In genomic region chr3:149612456-149612855, GRCh38 we compare ENCODE assay signal across 14 cellular contexts. TPM values are rescaled to one million over a fixed set of nuclear protein-coding genes. Genes with fewer than 3 reads are reported as not detected.
DNase-seq lines count a peak whose midpoint lies in the region; ATAC-seq, FAIRE-seq and TF ChIP-seq lines count a peak whose summit lies in the region.
"Had no signal": no experiment of that assay in that cellular context is flagged by ENCODE, and none has a peak within 500 bp of the region (broad histone marks: within the 10 kb centered on the region; RNA-seq: fewer than 3 reads in every experiment).

No MANE protein-coding gene starts in this region.

- H3K27ac ChIP-seq in heart right ventricle (peak overlapping the region in 6 of 10 donors; percentile 6 to 67 (median 30)), endothelial cell of umbilical vein (ENCODE audit: insufficient read depth, low read depth, low read length) (peak overlapping the region; percentile 83)
- H3K27ac ChIP-seq: 22Rv1; BLaER1 treated with 17β-estradiol and CSF1 and Interleukin-3, amounts not matched to agents 10 nM and 100 nM had no signal

- H3K4me3 ChIP-seq in heart right ventricle (no peak overlapping the region), endothelial cell of umbilical vein (replicated peaks in 1 of 3; ENCODE audit: insufficient read depth in 1 of 3, low read depth in 1 of 3, low read length in 3 of 3) (no peak overlapping the region)
- H3K4me3 ChIP-seq: BLaER1 treated with 17β-estradiol and CSF1 and Interleukin-3, amounts not matched to agents 10 nM and 100 nM had no signal

- no peaks in the 10 kb centered on the region for H4K20me1 ChIP-seq in endothelial cell of umbilical vein (replicated peaks; ENCODE audit: control insufficient read depth, extremely low read depth, insufficient read depth, low read length)

- no peak overlapping the region for H2AFZ ChIP-seq in endothelial cell of umbilical vein (ENCODE audit: low read depth, low read length)

- H3K79me2 ChIP-seq in endothelial cell of umbilical vein (ENCODE audit: control insufficient read depth, insufficient read depth, low read length), result peaks cover 81% of the 10 kb centered on the region

- CTCF ChIA-PET in endothelial cell of umbilical vein (lab: Charles Lee), result interaction anchor here (0.8 to 3.6 kb wide), 4 partner anchors 24 to 58 kb away, joined by 3 to 18 read pairs (median 3); no protein-coding TSS in a partner anchor

- H3K36me3 ChIP-seq in heart right ventricle (no peaks in the 10 kb centered on the region), endothelial cell of umbilical vein (ENCODE audit: control insufficient read depth in 2 of 2, extremely low read depth in 1 of 2, insufficient read depth in 2 of 2, low read length in 2 of 2) (peaks cover 4% of the 10 kb centered on the region in 2 experiments)
- H3K36me3 ChIP-seq: BLaER1 treated with 17β-estradiol and CSF1 and Interleukin-3, amounts not matched to agents 10 nM and 100 nM had no signal

- intact Hi-C loops in heart right ventricle (cut with DNase I) (no loop called here), cardiac septum (cut with DNase I) (no loop called here), endothelial cell of umbilical vein (cut with micrococcal nuclease) (no loop called here)

- peaks cover 0 to 97% (median 71%) of the 10 kb centered on the region in 9 donors for H3K4me1 ChIP-seq in heart right ventricle
- H3K4me1 ChIP-seq in endothelial cell of umbilical vein (ENCODE audit: control insufficient read depth, extremely low read depth, insufficient read depth, low read length), result peaks cover 95% of the 10 kb centered on the region
- H3K4me1 ChIP-seq: BLaER1 treated with 17β-estradiol and CSF1 and Interleukin-3, amounts not matched to agents 10 nM and 100 nM had no signal

- 68 to 75% methylated on average over 4 of the region's 4 CpGs for WGBS in heart right ventricle, 2 donors

- peak in 1 of 8 donors; percentile 10 for ATAC-seq in heart right ventricle

- peak overlapping the region; percentile 26 for H3K4me2 ChIP-seq in endothelial cell of umbilical vein (ENCODE audit: insufficient read depth, low read length)
- H3K4me2 ChIP-seq: BLaER1 treated with 17β-estradiol and CSF1 and Interleukin-3, amounts not matched to agents 10 nM and 100 nM had no signal

- BruUV-seq in endothelial cell of umbilical vein (replicated peaks; lab: Mats Ljungman, UMichigan), result no TSS peak

- peak overlapping the region; percentile 30 for H3K9ac ChIP-seq in endothelial cell of umbilical vein (replicated peaks; ENCODE audit: extremely low read depth, insufficient read depth, low read length)
- H3K9ac ChIP-seq: BLaER1 treated with 17β-estradiol and CSF1 and Interleukin-3, amounts not matched to agents 10 nM and 100 nM had no signal

- TF ChIP-seq POLR2A in endothelial cell of umbilical vein (IDR thresholded peaks at IDR 0.05; ENCODE audit: low read depth, low read length), result peak; percentile 32

- H3K9me1 ChIP-seq in endothelial cell of umbilical vein (replicated peaks; ENCODE audit: control insufficient read depth, extremely low read depth, insufficient read depth, low read length), result no peaks in the 10 kb centered on the region

- TF ChIP-seq CTCF in heart right ventricle (IDR thresholded peaks at IDR 0.05), result no peak
- TF ChIP-seq CTCF in endothelial cell of umbilical vein (IDR thresholded peaks at IDR 0.05; ENCODE audit: extremely low read depth in 1 of 2, insufficient read depth in 1 of 2, low read depth in 1 of 2, low read length in 2 of 2), result no peak

- peak; percentile 65 for FAIRE-seq in endothelial cell of umbilical vein (lab: Jason Lieb, UNC)

- H3K9me3 ChIP-seq in heart right ventricle (no peaks in the 10 kb centered on the region), endothelial cell of umbilical vein (replicated peaks; ENCODE audit: control insufficient read depth, insufficient read depth, low read length) (no peaks in the 10 kb centered on the region)
- H3K9me3 ChIP-seq: BLaER1 treated with 17β-estradiol and CSF1 and Interleukin-3, amounts not matched to agents 10 nM and 100 nM had no signal

- H3K27me3 ChIP-seq in heart right ventricle (peaks cover 0 to 55% (median 0%) of the 10 kb centered on the region in 7 donors), endothelial cell of umbilical vein (ENCODE audit: control insufficient read depth in 2 of 2, insufficient read depth in 2 of 2, low read length in 2 of 2) (no peaks in the 10 kb centered on the region)

- POLR2A ChIA-PET in endothelial cell of umbilical vein (lab: Charles Lee), result interaction anchor here (1.0 to 1.4 kb wide), 3 partner anchors 16 to 45 kb away, joined by 3 to 4 read pairs (median 3); partner anchors contain the start of gene WWTR1

- dilution Hi-C loops in endothelial cell of umbilical vein (cut with MboI; ENCODE audit: extremely low pct_ligation_motif_present, low sequenced_read_pairs), result no loop called here

- DNase-seq in heart right ventricle (no peak), cardiac septum (ENCODE audit: low spot score) (no peak), endothelial cell of umbilical vein (ENCODE audit: low read depth, low spot score) (peak; percentile 92), putamen (ENCODE audit: low spot score) (peak; percentile 14), AML-193 (lab: John Stamatoyannopoulos, UW) (no peak), HT-29 (ENCODE audit: low spot score) (no peak), NCI-H774 (lab: John Stamatoyannopoulos, UW) (no peak)
- DNase-seq: CD4-positive, CD25-positive, alpha-beta regulatory T cell; DMS 273 treated with DMSO at 0.1 percent for 48 hours; HCEC 1CT; HFFc6; IMR-90 had no signal

TF ChIP-seq in endothelial cell of umbilical vein, 7 proteins besides CTCF, POLR2A, EP300 and RAD21:
- TF ChIP-seq GATA2 (IDR thresholded peaks at IDR 0.05; ENCODE audit: insufficient read depth, insufficient read length, low read depth, low read length) (no peak), POLR2AphosphoS5 (IDR thresholded peaks at IDR 0.05; ENCODE audit: insufficient read depth, low read depth, low read length) (no peak), JUN (IDR thresholded peaks at IDR 0.05; ENCODE audit: borderline replicate concordance, insufficient read depth, insufficient read length, low read depth) (peak; percentile 52)

RNA-seq across cellular contexts. Expression of gene WWTR1, which starts 45.4 kb away (rescaled TPM):
- total RNA-seq in heart right ventricle (10 to 100 TPM; 30.3 to 78.6 (median 43.7) TPM), cardiac septum (82.7 TPM), endothelial cell of umbilical vein (210 and 262 TPM in 2 replicates)
- polyA plus RNA-seq in heart right ventricle (10 to 100 TPM; 19.5 to 21.8 TPM), endothelial cell of umbilical vein (341 and 347 TPM in 2 replicates)
- polyA plus RNA-seq in endothelial cell of umbilical vein (2011; cell fraction: cytosol; rRNA removed), result 377 and 383 TPM in 2 replicates
- 267 and 297 TPM in 2 replicates for polyA plus RNA-seq in endothelial cell of umbilical vein (2011; cell fraction: nucleus; rRNA removed)
- polyA plus RNA-seq in endothelial cell of umbilical vein (2012), result 283 and 286 TPM in 2 replicates
- 706 and 787 TPM in 2 replicates for polyA minus RNA-seq in endothelial cell of umbilical vein
- 40.0 TPM for polyA minus RNA-seq in endothelial cell of umbilical vein (2011; cell fraction: cytosol; rRNA and poly(A)+ RNA removed)
- 445 and 582 TPM in 2 replicates for polyA minus RNA-seq in endothelial cell of umbilical vein (2011; cell fraction: nucleus; rRNA and poly(A)+ RNA removed)
- total RNA-seq in HT-29 (2014; rRNA removed; shearing (Covaris generic)), result 3.2 and 4.2 TPM in 2 replicates

Comparison
In these comparisons a context has a peak if more than half of its experiments do, and no peak if none do; other contexts are left out.
1. DNase-seq: peak in endothelial cell of umbilical vein (single experiment) and putamen (single experiment); none in heart right ventricle (0 of 2), cardiac septum (single experiment), AML-193 (0 of 2), HT-29 (single experiment) and NCI-H774 (single experiment).